In the genomic region with DNA sequence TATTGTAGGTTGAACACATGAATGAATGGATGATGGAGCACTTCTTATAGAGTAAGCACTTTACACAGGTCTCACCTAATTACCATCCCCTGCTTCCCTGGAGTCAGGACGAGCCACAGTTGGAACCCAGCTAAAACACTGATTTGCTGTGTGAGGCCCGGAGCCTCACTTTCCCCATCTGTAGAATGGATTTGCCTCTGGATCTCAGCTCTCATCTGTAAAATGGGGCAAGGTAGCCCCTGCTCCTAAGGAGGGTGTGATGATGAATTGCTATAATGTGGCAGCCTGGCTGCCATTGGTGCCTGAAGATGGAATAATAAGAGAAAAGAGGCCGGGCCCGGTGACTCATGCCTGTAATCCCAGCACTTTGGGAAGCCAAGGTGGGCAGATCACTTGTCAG, we compare ENCODE assay signal across 1 cellular context.
TF ChIP-seq lines count a peak whose summit lies in the region.

No MANE protein-coding gene starts in this region.

TF ChIP-seq in GM23338, 12 proteins besides CTCF, POLR2A, EP300 and RAD21 (continued from another document):
- TF ChIP-seq CREB1 (CRISPR knock-in tag; IDR thresholded peaks at IDR 0.05; ENCODE audit: low read depth) (no peak), JUNB (IDR thresholded peaks at IDR 0.05; ENCODE audit: unreplicated experiment) (no peak)
TF ChIP-seq in GM23338: peak in this region for 0.
